9 cellular contexts compared by ENCODE assay signal in the genomic region with DNA sequence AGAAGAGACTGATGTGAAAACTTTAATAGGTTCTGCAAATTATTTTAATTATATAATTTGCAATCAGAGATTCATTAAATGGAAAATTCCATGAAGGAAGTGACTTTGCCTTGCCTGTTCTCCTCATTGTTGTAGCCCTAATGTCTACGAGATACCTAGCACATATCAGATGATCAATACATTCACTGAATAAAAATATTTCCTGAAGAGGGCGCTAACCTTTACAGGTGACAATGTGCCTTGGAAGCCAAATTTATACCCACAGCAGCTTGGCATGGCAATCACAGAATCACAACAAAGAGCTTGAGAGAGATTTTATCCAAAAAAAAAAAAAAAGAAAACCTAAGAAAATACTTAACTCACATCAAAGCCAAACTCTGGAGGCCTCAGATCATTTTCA. TPM values are rescaled to one million over a fixed set of nuclear protein-coding genes. Genes with fewer than 3 reads are reported as not detected.
DNase-seq lines count a peak whose midpoint lies in the region; ATAC-seq and TF ChIP-seq lines count a peak whose summit lies in the region.
"Had no signal": no experiment of that assay in that cellular context is flagged by ENCODE, and none has a peak within 500 bp of the region (broad histone marks: within the 10 kb centered on the region; RNA-seq: fewer than 3 reads in every experiment).

No MANE protein-coding gene starts in this region.

- peaks cover 0 to 100% (median 95%) of the 10 kb centered on the region in 9 donors for H3K36me3 ChIP-seq in heart left ventricle
- peaks cover 3 to 100% (median 69%) of the 10 kb centered on the region in 6 donors for H3K36me3 ChIP-seq in spleen

- H3K4me1 ChIP-seq in heart left ventricle: no peaks in the 10 kb centered on the region
- no peaks in the 10 kb centered on the region for H3K4me1 ChIP-seq in right cardiac atrium (ENCODE audit: control insufficient read depth, insufficient read depth, low read length)
- H3K4me1 ChIP-seq in spleen: no peaks in the 10 kb centered on the region

- DNase-seq in heart left ventricle: no peak
- no peak for DNase-seq in right cardiac atrium
- peak; percentile 2 for DNase-seq in NCI-H1436 treated with DMSO at 0.1 percent for 48 hours (lab: John Stamatoyannopoulos, UW)
- DNase-seq in choroid plexus epithelial cell (ENCODE audit: low read depth): peak; percentile 5
- DNase-seq in spleen: no peak
- no peak for DNase-seq in NK-92 treated with Interleukin-12 subunit alpha and Interleukin-12 subunit beta, amount 100 ng/mL, for 24 hours (lab: John Stamatoyannopoulos, UW)
- no peak for DNase-seq in effector CD4-positive, alpha-beta T cell
- no peak for DNase-seq in NCI-H187 (lab: John Stamatoyannopoulos, UW)
- DNase-seq: activated T-cell treated with anti-CD3 and anti-CD28 coated beads, Interleukin-2, amount 50 U/mL, for 4 hours had no signal

- TF ChIP-seq CTCF in heart left ventricle (IDR thresholded peaks at IDR 0.05): peak in 9 of 12 donors; percentile 7 to 40 (median 29)
- TF ChIP-seq CTCF in choroid plexus epithelial cell (conservative IDR thresholded peaks at IDR 0.05; ENCODE audit: low read depth, low read length): peak; percentile 41
- peak in 6 of 11 experiments; percentile 8 to 34 (median 28) for TF ChIP-seq CTCF in spleen (IDR thresholded peaks at IDR 0.05 in 8 of 11, conservative IDR thresholded peaks at IDR 0.05 in 3 of 11)

- no peaks in the 10 kb centered on the region for H3K9me3 ChIP-seq in heart left ventricle
- H3K9me3 ChIP-seq in right cardiac atrium (ENCODE audit: control insufficient read depth, low read length): no peaks in the 10 kb centered on the region
- H3K9me3 ChIP-seq in spleen: no peaks in the 10 kb centered on the region

- H3K27me3 ChIP-seq in heart left ventricle (no peaks in the 10 kb centered on the region), right cardiac atrium (ENCODE audit: control insufficient read depth, insufficient read depth) (no peaks in the 10 kb centered on the region), spleen (replicated peaks in 1 of 7) (no peaks in the 10 kb centered on the region)

- no peak overlapping the region for H3K27ac ChIP-seq in heart left ventricle
- no peak overlapping the region for H3K27ac ChIP-seq in right cardiac atrium (ENCODE audit: low read length)
- no peak overlapping the region for H3K27ac ChIP-seq in spleen

- no peak overlapping the region for H3K4me3 ChIP-seq in heart left ventricle
- H3K4me3 ChIP-seq in right cardiac atrium (ENCODE audit: low read length): no peak overlapping the region
- H3K4me3 ChIP-seq in choroid plexus epithelial cell (ENCODE audit: low read depth, low read length): no peak overlapping the region
- no peak overlapping the region for H3K4me3 ChIP-seq in spleen

- intact Hi-C loops in heart left ventricle (cut with DNase I) (loop anchor here in 2 of 10 donors (10.0 kb wide), 2 partner anchors 90 to 370 kb away; no protein-coding TSS in a partner anchor), right cardiac atrium (cut with DNase I) (loop anchor here in 1 of 4 donors (10.0 kb wide), 1 partner anchor 370 kb away; no protein-coding TSS in a partner anchor), spleen (cut with DNase I; ENCODE audit: low total_unique reads) (no loop called here)

- ATAC-seq in heart left ventricle: no peak
- no peak for ATAC-seq in right cardiac atrium

- 70 to 80% (median 77%) methylated on average over 2 of the region's 2 CpGs for WGBS in heart left ventricle, 4 donors
- WGBS in right cardiac atrium: 75% methylated on average over 2 of the region's 2 CpGs
- 71 to 81% (median 77%) methylated on average over 2 of the region's 2 CpGs for WGBS in spleen, 5 donors

- TF ChIP-seq POLR2A in heart left ventricle (IDR thresholded peaks at IDR 0.05) (no peak), spleen (IDR thresholded peaks at IDR 0.05) (no peak)

RNA-seq across cellular contexts. Expression of gene HAUS6, which starts 17.4 kb away (rescaled TPM):
- 1 to 10 TPM; 4.6 to 8.8 (median 7.3) TPM for total RNA-seq in heart left ventricle
- 1 to 10 TPM; 1.7 to 4.6 TPM for polyA plus RNA-seq in heart left ventricle
- total RNA-seq in right cardiac atrium: 1 to 10 TPM; 6.1 to 9.2 (median 7.9) TPM
- 2.8 TPM for polyA plus RNA-seq in right cardiac atrium
- total RNA-seq in spleen: 10 to 100 TPM; 10.1 to 13.5 (median 12.8) TPM
- polyA plus RNA-seq in spleen: 1 to 10 TPM; 4.4 to 4.7 (median 4.6) TPM

RNA-seq across cellular contexts. Expression of gene RRAGA, which starts 36.1 kb away (rescaled TPM):
- total RNA-seq in heart left ventricle (10 to 100 TPM; 60.1 to 93.3 (median 83.6) TPM), right cardiac atrium (10 to 100 TPM; 85.7 to 92.5 (median 90.2) TPM), spleen (10 to 100 TPM; 48.1 to 71.3 (median 52.2) TPM)
- polyA plus RNA-seq in heart left ventricle (100 to 1,000 TPM in 1 of 2 donors, 10 to 100 TPM in 1; 47.1 to 107 TPM), right cardiac atrium (89.4 TPM), spleen (10 to 100 TPM; 47.8 to 67.0 (median 56.2) TPM)

RNA-seq across cellular contexts. Expression of gene PLIN2, which starts 42.0 kb away (rescaled TPM):
- 100 to 1,000 TPM in 5 of 9 donors, 10 to 100 TPM in 4; 42.4 to 538 (median 115) TPM for total RNA-seq in heart left ventricle
- 100 to 1,000 TPM in 1 of 2 donors, 10 to 100 TPM in 1; 57.8 to 557 TPM for polyA plus RNA-seq in heart left ventricle
- 100 to 1,000 TPM in 1 of 4 donors, 10 to 100 TPM in 3; 56.3 to 236 (median 79.0) TPM for total RNA-seq in right cardiac atrium
- 74.7 TPM for polyA plus RNA-seq in right cardiac atrium
- total RNA-seq in spleen: 100 to 1,000 TPM in 1 of 7 donors, 10 to 100 TPM in 6; 46.2 to 105 (median 64.2) TPM
- polyA plus RNA-seq in spleen: 10 to 100 TPM; 18.4 to 47.5 (median 46.4) TPM

RNA-seq across cellular contexts. Expression of gene SAXO1, which starts 52.3 kb away (rescaled TPM):
- under 1 TPM in 3 of 9 donors, not detected in 6; 0.09 to 0.21 (median 0.11) TPM for total RNA-seq in heart left ventricle
- polyA plus RNA-seq in heart left ventricle: not detected
- not detected for total RNA-seq in right cardiac atrium
- polyA plus RNA-seq in right cardiac atrium: not detected
- total RNA-seq in spleen: under 1 TPM in 4 of 7 donors, not detected in 3; 0.07 to 0.89 (median 0.45) TPM
- polyA plus RNA-seq in spleen: under 1 TPM in 2 of 3 donors, not detected in 1; 0.02 TPM
- total RNA-seq: activated T-cell treated with anti-CD3 and anti-CD28 coated beads, Interleukin-2, amount 50 U/mL, for 4 hours had no signal

Comparison
In these comparisons a context has a peak if more than half of its experiments do, and no peak if none do; other contexts are left out.
1. DNase-seq: peak in NCI-H1436 treated with DMSO at 0.1 percent for 48 hours (single experiment) and choroid plexus epithelial cell (single experiment); none in heart left ventricle (0 of 5), right cardiac atrium (0 of 3), spleen (single experiment), NK-92 treated with Interleukin-12 subunit alpha and Interleukin-12 subunit beta, amount 100 ng/mL, for 24 hours (single experiment), effector CD4-positive, alpha-beta T cell (single experiment) and NCI-H187 (0 of 2).
2. Peak in every context shown above with its lines, with median percentiles within 50 percentile points of each other: CTCF ChIP-seq.